9 cellular contexts compared by ENCODE assay signal in genomic region chr12:25054783-25055144, GRCh38.
DNase-seq lines count a peak whose midpoint lies in the region; ATAC-seq, FAIRE-seq and TF ChIP-seq lines count a peak whose summit lies in the region.
"Had no signal": no experiment of that assay in that cellular context is flagged by ENCODE, and none has a peak within 500 bp of the region (broad histone marks: within the 10 kb centered on the region; RNA-seq: fewer than 3 reads in every experiment).

No MANE protein-coding gene starts in this region.

- peak overlapping the region; percentile 98 for H3K27ac Mint-ChIP-seq in stimulated activated naive B cell treated with anti-CD40 and anti-IgM and Interleukin-4, amounts not matched to agents 10 μg/mL and 1 μg/mL and 100 μg/mL, for 72 hours

- no peaks in the 10 kb centered on the region for H3K4me1 ChIP-seq in esophagus muscularis mucosa

- WGBS in esophagus muscularis mucosa, result 68% methylated on average over 5 of the region's 5 CpGs

- no peaks in the 10 kb centered on the region for H3K9me3 ChIP-seq in KOPT-K1 (ENCODE audit: insufficient read depth, low read length, poor library complexity, severe bottlenecking)
- no peaks in the 10 kb centered on the region for H3K9me3 ChIP-seq in esophagus muscularis mucosa

- peak overlapping the region in 1 of 4 donors; percentile 11 for H3K4me3 ChIP-seq in esophagus muscularis mucosa

- peak; percentile 28 to 30 for ATAC-seq in stimulated activated naive B cell treated with anti-CD40 and anti-IgM and Interleukin-4, amounts not matched to agents 10 μg/mL and 1 μg/mL and 100 μg/mL, for 72 hours (replicated peaks)

- peaks cover 34 to 39% of the 10 kb centered on the region in 2 donors for H3K36me3 Mint-ChIP-seq in stimulated activated naive B cell treated with anti-CD40 and anti-IgM and Interleukin-4, amounts not matched to agents 10 μg/mL and 1 μg/mL and 100 μg/mL, for 72 hours

- no peak for TF ChIP-seq CTCF in esophagus muscularis mucosa (IDR thresholded peaks at IDR 0.05)

- intact Hi-C loops in esophagus muscularis mucosa (cut with DNase I), result no loop called here

- H3K36me3 ChIP-seq in KOPT-K1 (ENCODE audit: insufficient read depth, low read length), result no peaks in the 10 kb centered on the region
- no peaks in the 10 kb centered on the region for H3K36me3 ChIP-seq in esophagus muscularis mucosa

- H3K27me3 ChIP-seq in esophagus muscularis mucosa, result no peaks in the 10 kb centered on the region

- no peaks in the 10 kb centered on the region for H3K9me3 Mint-ChIP-seq in stimulated activated naive B cell treated with anti-CD40 and anti-IgM and Interleukin-4, amounts not matched to agents 10 μg/mL and 1 μg/mL and 100 μg/mL, for 72 hours

- peak overlapping the region; percentile 89 to 90 for H3K4me3 Mint-ChIP-seq in stimulated activated naive B cell treated with anti-CD40 and anti-IgM and Interleukin-4, amounts not matched to agents 10 μg/mL and 1 μg/mL and 100 μg/mL, for 72 hours

- H3K27ac ChIP-seq in KOPT-K1 (ENCODE audit: low read depth, low read length, poor library complexity, severe bottlenecking) (peak overlapping the region; percentile 97), esophagus muscularis mucosa (replicated peaks in 1 of 4) (no peak overlapping the region)

- peak; percentile 17 for DNase-seq in activated CD8-positive, alpha-beta memory T cell treated with anti-CD3 and anti-CD28 coated beads, Interleukin-2, amount 50 U/mL, for 1 hour (ENCODE audit: extremely low read depth)
- DNase-seq in foreskin melanocyte, result peak; percentile 19
- peak; percentile 56 for DNase-seq in stimulated activated naive B cell treated with anti-CD40 and anti-IgM and Interleukin-4, amounts not matched to agents 10 μg/mL and 1 μg/mL and 100 μg/mL, for 72 hours
- DNase-seq in Kasumi-1 (lab: John Stamatoyannopoulos, UW), result no peak
- no peak for DNase-seq in frontal cortex (ENCODE audit: low spot score in 2 of 2)
- DNase-seq in MV-4-11 (lab: John Stamatoyannopoulos, UW), result no peak
- DNase-seq in esophagus muscularis mucosa (ENCODE audit: extremely low spot score), result no peak
- DNase-seq: caudate nucleus had no signal

- no peak for FAIRE-seq in frontal cortex (lab: Jason Lieb, UNC)

- H3K27me3 Mint-ChIP-seq in stimulated activated naive B cell treated with anti-CD40 and anti-IgM and Interleukin-4, amounts not matched to agents 10 μg/mL and 1 μg/mL and 100 μg/mL, for 72 hours, result no peaks in the 10 kb centered on the region

- H3K4me1 Mint-ChIP-seq in stimulated activated naive B cell treated with anti-CD40 and anti-IgM and Interleukin-4, amounts not matched to agents 10 μg/mL and 1 μg/mL and 100 μg/mL, for 72 hours, result peaks cover 31 to 58% of the 10 kb centered on the region in 2 donors

- TF ChIP-seq EP300 in esophagus muscularis mucosa (IDR thresholded peaks at IDR 0.05), result no peak

- no peak for TF ChIP-seq POLR2A in esophagus muscularis mucosa (IDR thresholded peaks at IDR 0.05; ENCODE audit: low read depth)

Comparison
In these comparisons a context has a peak if more than half of its experiments do, and no peak if none do; other contexts are left out.
1. DNase-seq: peak in activated CD8-positive, alpha-beta memory T cell treated with anti-CD3 and anti-CD28 coated beads, Interleukin-2, amount 50 U/mL, for 1 hour (single experiment), foreskin melanocyte (single experiment) and stimulated activated naive B cell treated with anti-CD40 and anti-IgM and Interleukin-4, amounts not matched to agents 10 μg/mL and 1 μg/mL and 100 μg/mL, for 72 hours (single experiment); none in Kasumi-1 (0 of 2), frontal cortex (0 of 2), MV-4-11 (single experiment) and esophagus muscularis mucosa (single experiment).